Comparison of ENCODE assay signal across 23 cellular contexts in genomic region chr21:38520511-38520910, GRCh38. TPM values are rescaled to one million over a fixed set of nuclear protein-coding genes. Genes with fewer than 3 reads are reported as not detected.
DNase-seq lines count a peak whose midpoint lies in the region; ATAC-seq, FAIRE-seq and TF ChIP-seq lines count a peak whose summit lies in the region.
"Had no signal": no experiment of that assay in that cellular context is flagged by ENCODE, and none has a peak within 500 bp of the region (broad histone marks: within the 10 kb centered on the region; RNA-seq: fewer than 3 reads in every experiment).

No MANE protein-coding gene starts in this region.

- TF ChIP-seq POLR2A in GM12878 (IDR thresholded peaks at IDR 0.05; ENCODE audit: low read depth, low read length) = no peak

- no peak overlapping the region for H3K9ac ChIP-seq in BLaER1 treated with 17β-estradiol and CSF1 and Interleukin-3, amounts not matched to agents 10 nM and 100 nM
- H3K9ac ChIP-seq in GM12878 (ENCODE audit: control insufficient read depth, insufficient read depth, low read length) = no peak overlapping the region

- H4K20me1 ChIP-seq in BLaER1 treated with 17β-estradiol and CSF1 and Interleukin-3, amounts not matched to agents 10 nM and 100 nM = no peaks in the 10 kb centered on the region
- no peaks in the 10 kb centered on the region for H4K20me1 ChIP-seq in GM12878 (ENCODE audit: control insufficient read depth, insufficient read depth)

- no TSS peak for BruUV-seq in GM12878 (replicated peaks; lab: Mats Ljungman, UMichigan)

- no peaks in the 10 kb centered on the region for H3K9me3 ChIP-seq in BLaER1 treated with 17β-estradiol and CSF1 and Interleukin-3, amounts not matched to agents 10 nM and 100 nM (replicated peaks in 1 of 11)
- no peaks in the 10 kb centered on the region for H3K9me3 ChIP-seq in GM12878 (replicated peaks; ENCODE audit: control insufficient read depth, insufficient read depth, low read length)
- peaks cover 0 to 16% (median 4%) of the 10 kb centered on the region in 11 donors for H3K9me3 ChIP-seq in heart right ventricle

- CTCF ChIA-PET in GM12878 (lab: Yijun Ruan, JAX) = no interaction called here

- H3K4me2 ChIP-seq in BLaER1 treated with 17β-estradiol and CSF1 and Interleukin-3, amounts not matched to agents 10 nM and 100 nM = peak overlapping the region in 10 of 11 experiments; percentile 7 to 57 (median 48); a peak in 17 of 22 replicates
- no peak overlapping the region for H3K4me2 ChIP-seq in GM12878 (ENCODE audit: control insufficient read depth, insufficient read depth)

- ATAC-seq in GM12878 (no peak), GM18520 (IDR thresholded peaks at IDR 0.05; ENCODE audit: unreplicated experiment) (no peak), heart right ventricle (no peak)
- ATAC-seq: Panc1 had no signal

- no peaks in the 10 kb centered on the region for H3K27me3 ChIP-seq in BLaER1 treated with 17β-estradiol and CSF1 and Interleukin-3, amounts not matched to agents 10 nM and 100 nM
- no peaks in the 10 kb centered on the region for H3K27me3 ChIP-seq in GM12878 (replicated peaks in 1 of 2; ENCODE audit: control insufficient read depth in 2 of 2, insufficient read depth in 2 of 2, low read length in 1 of 2)
- H3K27me3 ChIP-seq in heart right ventricle = peaks cover 0 to 7% (median 0%) of the 10 kb centered on the region in 7 donors

- in situ Hi-C loops in GM12878 (cut with MboI) = no loop called here

- no peak overlapping the region for H2AFZ ChIP-seq in GM12878 (ENCODE audit: control insufficient read depth, low read depth, low read length)

- peaks cover 0 to 14% (median 12%) of the 10 kb centered on the region in 10 experiments; a peak in 13 of 20 replicates for H3K4me1 ChIP-seq in BLaER1 treated with 17β-estradiol and CSF1 and Interleukin-3, amounts not matched to agents 10 nM and 100 nM
- H3K4me1 ChIP-seq in GM12878 (ENCODE audit: control insufficient read depth, insufficient read depth, low read length) (no peaks in the 10 kb centered on the region), heart right ventricle (no peaks in the 10 kb centered on the region)

- H3K36me3 ChIP-seq in BLaER1 treated with 17β-estradiol and CSF1 and Interleukin-3, amounts not matched to agents 10 nM and 100 nM = no peaks in the 10 kb centered on the region
- H3K36me3 ChIP-seq in GM12878 (ENCODE audit: control insufficient read depth in 2 of 2, insufficient read depth in 2 of 2, low read length in 1 of 2) (no peaks in the 10 kb centered on the region), heart right ventricle (no peaks in the 10 kb centered on the region)

- no peak for TF ChIP-seq RAD21 in GM12878 (IDR thresholded peaks at IDR 0.05; ENCODE audit: insufficient read depth, low read depth, low read length)

- SMC1A ChIA-PET in GM12878 (lab: Charles Lee; ENCODE audit: uncharacterized antibody, unreplicated experiment) = no interaction called here

- no peaks in the 10 kb centered on the region for H3K79me2 ChIP-seq in GM12878 (ENCODE audit: control insufficient read depth, insufficient read depth, low read length)

- TF ChIP-seq EP300 in GM12878 (IDR thresholded peaks at IDR 0.05; ENCODE audit: borderline replicate concordance in 1 of 2, control insufficient read depth in 1 of 2, low read depth in 2 of 2, low read length in 2 of 2) = no peak

- TF ChIP-seq CTCF in GM12878 (IDR thresholded peaks at IDR 0.05 in 2 of 3, conservative IDR thresholded peaks at IDR 0.05 in 1 of 3; ENCODE audit: control insufficient read depth in 2 of 3, extremely low read depth in 1 of 3, insufficient read depth in 1 of 3, low read depth in 3 of 3, low read length in 3 of 3) (no peak), heart right ventricle (IDR thresholded peaks at IDR 0.05) (no peak)

- WGBS in GM12878 (ENCODE audit: insufficient coverage, insufficient replicate concordance, low lambda C conversion rate, missing lambda C conversion rate) = 10% methylated on average over 9 of the region's 9 CpGs
- 88 to 89% methylated on average over 9 of the region's 9 CpGs for WGBS in heart right ventricle, 2 donors

- H3K4me3 ChIP-seq in BLaER1 treated with 17β-estradiol and CSF1 and Interleukin-3, amounts not matched to agents 10 nM and 100 nM = no peak overlapping the region
- H3K4me3 ChIP-seq in GM12878 (no peak overlapping the region), heart right ventricle (no peak overlapping the region)

- DNase-seq in M059J (ENCODE audit: low read depth) (peak; percentile 73), OCI-M1 (lab: John Stamatoyannopoulos, UW) (peak; percentile 15), GM12878 (ENCODE audit: low read depth, low spot score) (no peak), mucosa of gallbladder (ENCODE audit: low spot score) (no peak), heart right ventricle (no peak)
- DNase-seq: ACHN; C1 segment of cervical spinal cord; CD8-positive, alpha-beta memory T cell; Kasumi-1; MM.1S; NCI-H1694; NCI-H2081; NCI-H2171; NCI-H524 treated with DMSO at 0.1 percent for 48 hours; NCI-H82 had no signal

- POLR2A ChIA-PET in GM12878 (lab: Charles Lee) = no interaction called here

- FAIRE-seq in GM12878 (lab: Jason Lieb, UNC) = no peak
- FAIRE-seq: G401.6, GM18507, H54 had no signal

- intact Hi-C loops in GM12878 (cut with micrococcal nuclease; ENCODE audit: unreplicated experiment) = no loop called here
- intact Hi-C loops in heart right ventricle (cut with DNase I) = no loop called here

- RAD21 ChIA-PET in GM12878 (lab: Charles Lee; ENCODE audit: unreplicated experiment) = no interaction called here

- no peak overlapping the region; a peak in 1 of 22 replicates for H3K27ac ChIP-seq in BLaER1 treated with 17β-estradiol and CSF1 and Interleukin-3, amounts not matched to agents 10 nM and 100 nM
- H3K27ac ChIP-seq in GM12878 (ENCODE audit: control insufficient read depth, insufficient read depth) = no peak overlapping the region
- no peak overlapping the region for H3K27ac ChIP-seq in heart right ventricle

TF ChIP-seq in GM12878, 131 proteins besides CTCF, POLR2A, EP300 and RAD21:
- TF ChIP-seq CHD1 (IDR thresholded peaks at IDR 0.05; ENCODE audit: low read depth, low read length) (no peak), RUNX3 (IDR thresholded peaks at IDR 0.05; ENCODE audit: low read length) (0 out of 2 replicates have a peak, but pooled peaks have one; percentile 6), CBX5 (IDR thresholded peaks at IDR 0.05; ENCODE audit: low read depth) (no peak)

RNA-seq across cellular contexts. Expression of gene ERG, which starts 22.2 kb away (rescaled TPM):
- 0.10 TPM in 1 of 2 replicates, not detected in the other for total RNA-seq in M059J (2014; rRNA removed; shearing (Covaris generic))
- total RNA-seq in GM12878 (2013; cell fraction: nucleolus; rRNA removed) = not detected in 2 replicates
- not detected in 2 replicates for total RNA-seq in GM12878 (2014; rRNA removed)
- not detected in 2 replicates for total RNA-seq in GM12878 (2014; rRNA removed; fragmentation: Illumina TruSeq; extraction: Trizol)
- total RNA-seq in GM12878 (2021) = not detected in 2 replicates
- polyA plus RNA-seq in GM12878 (2011; ENCODE audit: low read depth) = not detected
- polyA plus RNA-seq in GM12878 (2011; rRNA removed) = not detected in 2 replicates
- not detected in 2 replicates for polyA plus RNA-seq in GM12878 (2011; cell fraction: cytosol; rRNA removed)
- polyA plus RNA-seq in GM12878 (2011; cell fraction: nucleus; rRNA removed) = not detected in 2 replicates
- polyA plus RNA-seq in GM12878 (2012) = not detected in 2 replicates
- polyA plus RNA-seq in GM12878 (2014; fragmentation: Illumina TruSeq; extraction: Trizol) = not detected in 2 replicates
- not detected for polyA plus RNA-seq in GM12878 (2014; fragmentation: Nextera tagmentation; extraction: Ambion mirVana)
- not detected in 2 replicates for polyA plus RNA-seq in GM12878 (2014; rRNA removed)
- not detected for polyA plus RNA-seq in GM12878 (2016; fragmentation: Nextera tagmentation; extraction: Ambion mirVana)
- not detected in 2 replicates for polyA minus RNA-seq in GM12878 (2011; rRNA and poly(A)+ RNA removed)
- not detected in 2 replicates for polyA minus RNA-seq in GM12878 (2011; cell fraction: cytosol; rRNA and poly(A)+ RNA removed)
- polyA minus RNA-seq in GM12878 (2011; cell fraction: nucleus; rRNA and poly(A)+ RNA removed) = not detected in 2 replicates
- total RNA-seq in mucosa of gallbladder = 10.0 TPM
- total RNA-seq in heart right ventricle = 10 to 100 TPM; 10.7 to 30.5 (median 16.5) TPM
- polyA plus RNA-seq in heart right ventricle = 10 to 100 TPM in 1 of 2 donors, 1 to 10 TPM in 1; 9.5 to 10.2 TPM
- total RNA-seq: CD8-positive, alpha-beta memory T cell; SK-MEL-5; T-helper 1 cell treated with Interleukin-12 subunit alpha and Interleukin-12 subunit beta and Interleukin-4 antibody, amounts not matched to agents 30 ng/mL and 1 ng/mL, for 36 hours had no signal
- polyA plus RNA-seq: CD8-positive, alpha-beta memory T cell had no signal

Comparison
In these comparisons a context has a peak if more than half of its experiments do, and no peak if none do; other contexts are left out.
1. DNase-seq: peak in M059J (single experiment) and OCI-M1 (single experiment); none in GM12878 (single experiment), mucosa of gallbladder (single experiment) and heart right ventricle (0 of 2).
2. RNA of gene ERG, which starts 22.2 kb away (total RNA-seq): 10.7 to 30.5 TPM in heart right ventricle and 10.0 TPM in mucosa of gallbladder (single experiment); 0.10 TPM in M059J and not detected in GM12878; every median in the first group is over 10 times any median in the second.